ENCODE assay signal across 32 cellular contexts in the genomic region with DNA sequence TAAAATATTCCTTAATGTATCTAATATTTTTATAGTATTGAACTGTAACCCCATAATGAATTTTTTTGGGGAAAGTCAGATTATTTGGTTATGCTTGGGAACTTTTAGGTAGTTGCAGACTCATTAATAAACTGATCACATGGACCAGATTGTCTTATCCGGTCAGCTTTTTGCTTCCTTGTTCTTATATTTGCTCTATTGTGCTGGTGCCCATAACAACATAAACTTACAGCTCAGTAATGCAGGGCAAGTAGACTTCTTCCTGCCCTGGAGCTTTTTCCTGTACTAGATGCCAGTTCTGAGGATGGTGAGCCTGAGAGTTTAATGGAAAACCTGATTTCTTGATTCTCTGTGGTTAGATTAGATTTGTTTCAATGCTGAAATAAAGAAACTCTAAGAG. TPM values are rescaled to one million over a fixed set of nuclear protein-coding genes. Genes with fewer than 3 reads are reported as not detected.
DNase-seq lines count a peak whose midpoint lies in the region; ATAC-seq and TF ChIP-seq lines count a peak whose summit lies in the region.
"Had no signal": no experiment of that assay in that cellular context is flagged by ENCODE, and none has a peak within 500 bp of the region (broad histone marks: within the 10 kb centered on the region; RNA-seq: fewer than 3 reads in every experiment).

No MANE protein-coding gene starts in this region.

- DNase-seq in DMS53 (lab: John Stamatoyannopoulos, UW), result peak; percentile 1
- DNase-seq in DMS53 treated with DMSO at 0.1 percent for 48 hours (lab: John Stamatoyannopoulos, UW; ENCODE audit: unreplicated experiment), result no peak
- peak in 1 of 4 donors; percentile 22 for DNase-seq in body of pancreas
- peak; percentile 28 for DNase-seq in glomerular visceral epithelial cell (ENCODE audit: extremely low spot score)
- peak; percentile 60 for DNase-seq in pulmonary artery endothelial cell (ENCODE audit: low read depth, low spot score)
- no peak for DNase-seq in NCI-H1436 treated with DMSO at 0.1 percent for 48 hours (lab: John Stamatoyannopoulos, UW)
- DNase-seq in hypothalamus (lab: John Stamatoyannopoulos, UW), result no peak
- DNase-seq in activated CD8-positive, alpha-beta memory T cell treated with anti-CD3 and anti-CD28 coated beads, Interleukin-2, amount 50 U/mL, for 4 hours, result no peak
- DNase-seq: activated CD4-positive, alpha-beta T cell treated with anti-CD3 and anti-CD28 coated beads for 4 hours; activated CD8-positive, alpha-beta memory T cell treated with anti-CD3 and anti-CD28 coated beads for 24 hours; activated gamma-delta T cell; activated naive CD8-positive, alpha-beta T cell treated with anti-CD3 and anti-CD28 coated beads, Interleukin-2, amount 10 ng/mL, durations not matched to agents 7 days and 5 days; activated T-cell treated with anti-CD3 and anti-CD28 coated beads, Interleukin-2, amount 50 U/mL, for 24 hours; CD4-positive, alpha-beta memory T cell; cerebellar nuclear complex; DMS153; effector CD4-positive, alpha-beta T cell; erythroblast; GOT3; naive B cell; NCI-H1105 treated with DMSO at 0.1 percent for 48 hours; NCI-H2029 treated with DMSO at 0.1 percent for 48 hours; NCI-H526 treated with DMSO at 0.1 percent for 48 hours; nucleus accumbens; retina; stimulated activated CD4-positive, alpha-beta T cell treated with anti-CD3 and anti-CD28 coated beads, Interleukin-1b, Interleukin-23, amount 100 ng/mL, for 48 hours; stomach; T-helper 1 cell; thyroid gland had no signal

- ATAC-seq in body of pancreas, result peak; percentile 82
- ATAC-seq: left lobe of liver had no signal

- intact Hi-C loops in body of pancreas (cut with DNase I), result no loop called here

- 5 to 13% methylated on average over 1 of the region's 1 CpG for WGBS in body of pancreas, 2 donors

- no peaks in the 10 kb centered on the region for H3K27me3 ChIP-seq in body of pancreas
- H3K27me3 ChIP-seq: stomach, thyroid gland had no signal

- H3K9me3 ChIP-seq in body of pancreas, result no peaks in the 10 kb centered on the region
- H3K9me3 ChIP-seq: stomach, thyroid gland had no signal

- H3K36me3 ChIP-seq in body of pancreas (replicated peaks in 1 of 2; ENCODE audit: insufficient read depth in 1 of 2, low read depth in 2 of 2), result no peaks in the 10 kb centered on the region
- H3K36me3 ChIP-seq: stomach, thyroid gland had no signal

- H3K4me1 ChIP-seq in body of pancreas, result peaks cover 30% of the 10 kb centered on the region

- TF ChIP-seq CTCF in body of pancreas (IDR thresholded peaks at IDR 0.05), result no peak

- H3K4me3 ChIP-seq in body of pancreas, result no peak overlapping the region
- H3K4me3 ChIP-seq: smooth muscle cell, stomach, thyroid gland had no signal

- peak overlapping the region in 1 of 4 donors; percentile 21 for H3K27ac ChIP-seq in body of pancreas
- H3K27ac ChIP-seq: 22Rv1, thyroid gland had no signal

- no peak for TF ChIP-seq POLR2A in body of pancreas (IDR thresholded peaks at IDR 0.05)

RNA-seq across cellular contexts. Expression of gene MTMR3, which starts 53.2 kb away (rescaled TPM):
- total RNA-seq in body of pancreas (10 to 100 TPM; 37.9 to 46.7 TPM), pulmonary artery endothelial cell (21.4 and 31.0 TPM in 2 replicates)

Comparison
In these comparisons a context has a peak if more than half of its experiments do, and no peak if none do; other contexts are left out.
1. DNase-seq: peak in DMS53 (single experiment), glomerular visceral epithelial cell (single experiment) and pulmonary artery endothelial cell (single experiment); none in DMS53 treated with DMSO at 0.1 percent for 48 hours (single experiment), NCI-H1436 treated with DMSO at 0.1 percent for 48 hours (single experiment), hypothalamus (0 of 51) and activated CD8-positive, alpha-beta memory T cell treated with anti-CD3 and anti-CD28 coated beads, Interleukin-2, amount 50 U/mL, for 4 hours (single experiment).